ENCODE assay signal across 1 cellular context in genomic region chr17:75012320-75013076, GRCh38.
TF ChIP-seq lines count a peak whose summit lies in the region.

TSS of gene MRPL58 (plus strand) at chr17:75012670. CDS start at chr17:75012687, 17 bp downstream.

TF ChIP-seq in HepG2, 621 proteins besides CTCF, POLR2A, EP300 and RAD21 (continued from another document and continues in another):
- TF ChIP-seq ZGPAT (CRISPR knock-in tag; IDR thresholded peaks at IDR 0.05) = peak; percentile 99
- peak; percentile 74; the same call in 1 of the 2 replicates for TF ChIP-seq SP140L (CRISPR knock-in tag; IDR thresholded peaks at IDR 0.05; ENCODE audit: borderline replicate concordance)
- peak; percentile 95 for TF ChIP-seq ZC3H13 (CRISPR knock-in tag; IDR thresholded peaks at IDR 0.05)
- TF ChIP-seq KLF6 (CRISPR knock-in tag; IDR thresholded peaks at IDR 0.05) = peak; percentile 97
- TF ChIP-seq PTBP1 (IDR thresholded peaks at IDR 0.05; ENCODE audit: low read depth, low read length, poor library complexity, severe bottlenecking) = peak; percentile 96
- no peak for TF ChIP-seq PRPF4 (IDR thresholded peaks at IDR 0.05; ENCODE audit: low read depth, low read length, poor library complexity, severe bottlenecking)
- peak; percentile 89 for TF ChIP-seq ZBTB40 (IDR thresholded peaks at IDR 0.05)
- TF ChIP-seq ZBTB40 (CRISPR knock-in tag; IDR thresholded peaks at IDR 0.05) = peak; percentile 92
- TF ChIP-seq THAP9 (CRISPR knock-in tag; IDR thresholded peaks at IDR 0.05; ENCODE audit: borderline replicate concordance) = peak; percentile 98
- peak; percentile 90 for TF ChIP-seq TFDP2 (CRISPR knock-in tag; IDR thresholded peaks at IDR 0.05)
- peak; percentile 69; the same call in 1 of the 2 replicates for TF ChIP-seq TFAP4 (IDR thresholded peaks at IDR 0.05; ENCODE audit: borderline replicate concordance, low read depth)
- TF ChIP-seq DNMT3B (CRISPR knock-in tag; conservative IDR thresholded peaks at IDR 0.05) = peak; percentile 93
- 0 out of 2 replicates have a peak, but pooled peaks have one; percentile 65 for TF ChIP-seq ZNF484 (CRISPR knock-in tag; IDR thresholded peaks at IDR 0.05; ENCODE audit: borderline replicate concordance, low read depth)
- peak; percentile 81 for TF ChIP-seq ZBTB26 (CRISPR knock-in tag; IDR thresholded peaks at IDR 0.05; ENCODE audit: borderline replicate concordance)
- peak; percentile 93 for TF ChIP-seq ZNF547 (CRISPR knock-in tag; IDR thresholded peaks at IDR 0.05)
- TF ChIP-seq PAX8 (CRISPR knock-in tag; IDR thresholded peaks at IDR 0.05; ENCODE audit: borderline replicate concordance) = peak; percentile 80
- no peak; the same call in 1 of the 2 replicates for TF ChIP-seq GATA4 (IDR thresholded peaks at IDR 0.05; ENCODE audit: borderline replicate concordance, low read depth)
- TF ChIP-seq ZSCAN20 (CRISPR knock-in tag; IDR thresholded peaks at IDR 0.05; ENCODE audit: borderline replicate concordance) = peak; percentile 95; the same call in 1 of the 2 replicates
- TF ChIP-seq HHEX (CRISPR knock-in tag; IDR thresholded peaks at IDR 0.05) = peak; percentile 28
- TF ChIP-seq ZNF136 (CRISPR knock-in tag; IDR thresholded peaks at IDR 0.05; ENCODE audit: low read depth) = no peak
- peak; percentile 98 for TF ChIP-seq SPEN (CRISPR knock-in tag; IDR thresholded peaks at IDR 0.05; ENCODE audit: low read depth)
- TF ChIP-seq MAX (IDR thresholded peaks at IDR 0.05) = peak; percentile 85
- peak; percentile 94; the same call in 1 of the 2 replicates for TF ChIP-seq ZBTB46 (CRISPR knock-in tag; IDR thresholded peaks at IDR 0.05; ENCODE audit: borderline replicate concordance)
- TF ChIP-seq ZFP62 (CRISPR knock-in tag; IDR thresholded peaks at IDR 0.05) = 0 out of 2 replicates have a peak, but pooled peaks have one; percentile 20
- peak; percentile 96 for TF ChIP-seq REPIN1 (CRISPR knock-in tag; IDR thresholded peaks at IDR 0.05; ENCODE audit: borderline replicate concordance, low read depth)
- TF ChIP-seq AKAP8 (CRISPR knock-in tag; IDR thresholded peaks at IDR 0.05) = no peak; the same call in 1 of the 2 replicates
- TF ChIP-seq ZNF510 (CRISPR knock-in tag; IDR thresholded peaks at IDR 0.05; ENCODE audit: low read depth) = peak; percentile 96
- TF ChIP-seq ZNF629 (CRISPR knock-in tag; conservative IDR thresholded peaks at IDR 0.05) = peak; percentile 30; the same call in 1 of the 2 replicates
- TF ChIP-seq HOXA9 (CRISPR knock-in tag; IDR thresholded peaks at IDR 0.05; ENCODE audit: borderline replicate concordance) = no peak
- TF ChIP-seq POLR2AphosphoS5 (IDR thresholded peaks at IDR 0.05; ENCODE audit: low read depth, low read length) = peak; percentile 85
- TF ChIP-seq ZNF574 (CRISPR knock-in tag; IDR thresholded peaks at IDR 0.05) = peak; percentile 96
- peak; percentile 41; the same call in 1 of the 2 replicates for TF ChIP-seq ZNF7 (CRISPR knock-in tag; IDR thresholded peaks at IDR 0.05)
